9 cellular contexts compared by ENCODE assay signal in genomic region chr11:2097356-2097997, GRCh38. TPM values are rescaled to one million over a fixed set of nuclear protein-coding genes. Genes with fewer than 3 reads are reported as not detected.
DNase-seq lines count a peak whose midpoint lies in the region; ATAC-seq and TF ChIP-seq lines count a peak whose summit lies in the region.
"Had no signal": no experiment of that assay in that cellular context is flagged by ENCODE, and none has a peak within 500 bp of the region (broad histone marks: within the 10 kb centered on the region; RNA-seq: fewer than 3 reads in every experiment).

No MANE protein-coding gene starts in this region.

- H3K4me1 ChIP-seq in breast epithelium (peaks cover 4% of the 10 kb centered on the region in 2 donors), stomach (peaks cover 43 to 66% (median 58%) of the 10 kb centered on the region in 4 donors)

- H3K9me3 ChIP-seq in breast epithelium (no peaks in the 10 kb centered on the region), stomach (no peaks in the 10 kb centered on the region)

- intact Hi-C loops in breast epithelium (cut with DNase I; ENCODE audit: low total_unique reads) = no loop called here
- intact Hi-C loops in stomach (cut with DNase I; ENCODE audit: low total_unique reads) = no loop called here

- TF ChIP-seq POLR2A in breast epithelium (IDR thresholded peaks at IDR 0.05) (no peak), stomach (IDR thresholded peaks at IDR 0.05) (no peak)

- H3K27ac ChIP-seq in breast epithelium = peak overlapping the region; percentile 25 to 89
- peak overlapping the region; percentile 30 to 81 (median 73) for H3K27ac ChIP-seq in stomach
- H3K27ac ChIP-seq in substantia nigra (ENCODE audit: low read depth, low read length, poor library complexity, severe bottlenecking) = no peak overlapping the region

- peak; percentile 82 for DNase-seq in HS-27A (ENCODE audit: low read depth)
- peak in 1 of 2 donors; percentile 55 for DNase-seq in breast epithelium (ENCODE audit: low spot score in 2 of 2)
- DNase-seq in kidney glomerular epithelial cell (lab: John Stamatoyannopoulos, UW) = peak; percentile 64
- peak; percentile 48 for DNase-seq in stomach
- no peak for DNase-seq in SIG-M5 treated with dmso at 0.1 percent for 504 hours (lab: John Stamatoyannopoulos, UW; ENCODE audit: unreplicated experiment)
- no peak for DNase-seq in substantia nigra (lab: John Stamatoyannopoulos, UW)
- DNase-seq in stimulated activated CD4-positive, alpha-beta T cell treated with anti-CD3 and anti-CD28 coated beads, Interleukin-4, amount 100 ng/mL, for 24 hours = no peak
- DNase-seq: activated CD4-positive, alpha-beta T cell treated with anti-CD3 and anti-CD28 coated beads, Interleukin-2, amount 50 U/mL, for 48 hours had no signal

- TF ChIP-seq CTCF in breast epithelium (IDR thresholded peaks at IDR 0.05) = no peak
- no peak for TF ChIP-seq CTCF in stomach (IDR thresholded peaks at IDR 0.05)

- H3K36me3 ChIP-seq in breast epithelium (no peaks in the 10 kb centered on the region), stomach (no peaks in the 10 kb centered on the region)

- ATAC-seq in HG02759 (IDR thresholded peaks at IDR 0.05; ENCODE audit: unreplicated experiment) = no peak

- H3K27me3 ChIP-seq in breast epithelium (peaks cover 0 to 39% of the 10 kb centered on the region in 2 donors), stomach (peaks cover 0 to 7% (median 0%) of the 10 kb centered on the region in 3 donors)

- H3K4me3 ChIP-seq in breast epithelium (peak overlapping the region in 1 of 3 donors; percentile 23), stomach (no peak overlapping the region)

- WGBS in stomach, 5 donors = 24 to 47% (median 27%) methylated on average over 9 to 28 of the region's 28 CpGs

- no peak for TF ChIP-seq EP300 in stomach (IDR thresholded peaks at IDR 0.05)

RNA-seq across cellular contexts. Expression of gene IGF2, which starts 41.7 kb away (rescaled TPM):
- total RNA-seq in breast epithelium (10 to 100 TPM; 13.6 to 65.7 (median 65.2) TPM), stomach (100 to 1,000 TPM in 1 of 5 donors, 10 to 100 TPM in 3, 1 to 10 TPM in 1; 5.2 to 164 (median 29.2) TPM)
- polyA plus RNA-seq in stomach = 1 to 10 TPM; 3.8 to 9.6 (median 5.2) TPM

Comparison
In these comparisons a context has a peak if more than half of its experiments do, and no peak if none do; other contexts are left out.
1. DNase-seq: peak in HS-27A (single experiment), kidney glomerular epithelial cell (single experiment) and stomach (single experiment); none in SIG-M5 treated with dmso at 0.1 percent for 504 hours (single experiment), substantia nigra (0 of 49) and stimulated activated CD4-positive, alpha-beta T cell treated with anti-CD3 and anti-CD28 coated beads, Interleukin-4, amount 100 ng/mL, for 24 hours (single experiment).